ENCODE assay signal across 24 cellular contexts in genomic region chr1:159825564-159825963, GRCh38. TPM values are rescaled to one million over a fixed set of nuclear protein-coding genes. Genes with fewer than 3 reads are reported as not detected.
DNase-seq lines count a peak whose midpoint lies in the region; TF ChIP-seq lines count a peak whose summit lies in the region.
"Had no signal": no experiment of that assay in that cellular context is flagged by ENCODE, and none has a peak within 500 bp of the region (broad histone marks: within the 10 kb centered on the region; RNA-seq: fewer than 3 reads in every experiment).

No MANE protein-coding gene starts in this region.

- H3K9me3 Mint-ChIP-seq in Caco-2 (ENCODE audit: unreplicated experiment), result no peaks in the 10 kb centered on the region
- H3K9me3 Mint-ChIP-seq in activated CD4-positive, alpha-beta memory T cell treated with anti-CD3 and anti-CD28 coated beads for 36 hours, result peaks cover 5% of the 10 kb centered on the region
- H3K9me3 Mint-ChIP-seq in nephron progenitor cell, result no peaks in the 10 kb centered on the region
- H3K9me3 Mint-ChIP-seq: activated B cell treated with CpG ODN at 0.5 μM for 24 hours, GM23338 had no signal

- peak overlapping the region in 2 of 11 experiments; percentile 60 to 63; a peak in 4 of 22 replicates for H3K9ac ChIP-seq in BLaER1 treated with 17β-estradiol and CSF1 and Interleukin-3, amounts not matched to agents 10 nM and 100 nM

- H3K27ac Mint-ChIP-seq in Caco-2 (ENCODE audit: unreplicated experiment) (peak overlapping the region; percentile 19), nephron progenitor cell (no peak overlapping the region)
- peak overlapping the region; percentile 13 for H3K27ac Mint-ChIP-seq in activated CD4-positive, alpha-beta memory T cell treated with anti-CD3 and anti-CD28 coated beads for 36 hours
- H3K27ac Mint-ChIP-seq: activated B cell treated with CpG ODN at 0.5 μM for 24 hours, GM23338 had no signal

- intact Hi-C loops in Caco-2 (cut with micrococcal nuclease; ENCODE audit: unreplicated experiment), result no loop called here
- intact Hi-C loops in activated CD4-positive, alpha-beta memory T cell treated with anti-CD3 and anti-CD28 coated beads for 36 hours (cut with micrococcal nuclease), result no loop called here

- peaks cover 5 to 96% (median 42%) of the 10 kb centered on the region in 10 experiments; a peak in 18 of 20 replicates for H3K4me1 ChIP-seq in BLaER1 treated with 17β-estradiol and CSF1 and Interleukin-3, amounts not matched to agents 10 nM and 100 nM
- peaks cover 5% of the 10 kb centered on the region for H3K4me1 ChIP-seq in Caco-2

- DNase-seq in Caco-2 (no peak), islet precursor cell (peak; percentile 66), nephron progenitor cell (no peak), NCI-H748 (lab: John Stamatoyannopoulos, UW; ENCODE audit: unreplicated experiment) (no peak), superior temporal gyrus (ENCODE audit: extremely low spot score) (no peak)
- DNase-seq in activated CD4-positive, alpha-beta memory T cell treated with anti-CD3 and anti-CD28 coated beads for 36 hours, result no peak
- DNase-seq in activated CD4-positive, CD25-positive, alpha-beta regulatory T cell treated with anti-CD3 and anti-CD28 coated beads, Interleukin-2, amount 50 U/mL, for 72 hours, result no peak
- DNase-seq: activated B cell treated with CpG ODN at 0.5 μM for 24 hours; activated effector memory CD4-positive, alpha-beta T cell treated with Interleukin-2 at 50 U/mL for 16 hours; aorta; midbrain; NCI-H1417 treated with DMSO at 0.1 percent for 48 hours; NCI-H2171; NCI-H748 treated with DMSO at 0.1 percent for 48 hours; PC-3; SIG-M5 had no signal

- H4K20me1 ChIP-seq in BLaER1 treated with 17β-estradiol and CSF1 and Interleukin-3, amounts not matched to agents 10 nM and 100 nM, result peaks cover 0 to 14% (median 0%) of the 10 kb centered on the region in 11 experiments; a peak in 2 of 22 replicates

- H3K36me3 Mint-ChIP-seq in Caco-2 (ENCODE audit: insufficient read depth, unreplicated experiment) (no peaks in the 10 kb centered on the region), nephron progenitor cell (ENCODE audit: low read depth) (no peaks in the 10 kb centered on the region)
- H3K36me3 Mint-ChIP-seq in activated CD4-positive, alpha-beta memory T cell treated with anti-CD3 and anti-CD28 coated beads for 36 hours, result peaks cover 6% of the 10 kb centered on the region

- no peaks in the 10 kb centered on the region for H3K9me3 ChIP-seq in BLaER1 treated with 17β-estradiol and CSF1 and Interleukin-3, amounts not matched to agents 10 nM and 100 nM (replicated peaks in 1 of 11)
- no peaks in the 10 kb centered on the region for H3K9me3 ChIP-seq in Caco-2
- H3K9me3 ChIP-seq: thoracic aorta had no signal

- peak overlapping the region in 4 of 11 experiments; percentile 17 to 78 (median 46); a peak in 7 of 22 replicates for H3K27ac ChIP-seq in BLaER1 treated with 17β-estradiol and CSF1 and Interleukin-3, amounts not matched to agents 10 nM and 100 nM
- H3K27ac ChIP-seq: thoracic aorta had no signal

- no peaks in the 10 kb centered on the region for H3K27me3 ChIP-seq in BLaER1 treated with 17β-estradiol and CSF1 and Interleukin-3, amounts not matched to agents 10 nM and 100 nM
- no peaks in the 10 kb centered on the region for H3K27me3 ChIP-seq in Caco-2 (replicated peaks; ENCODE audit: control insufficient read depth, insufficient read depth, low read length)

- H3K27me3 Mint-ChIP-seq in Caco-2 (ENCODE audit: insufficient read depth, unreplicated experiment) (no peaks in the 10 kb centered on the region), nephron progenitor cell (ENCODE audit: low read depth, poor library complexity) (peaks cover 67% of the 10 kb centered on the region)
- no peaks in the 10 kb centered on the region for H3K27me3 Mint-ChIP-seq in activated CD4-positive, alpha-beta memory T cell treated with anti-CD3 and anti-CD28 coated beads for 36 hours

- BruUV-seq in Caco-2 (replicated peaks; lab: Mats Ljungman, UMichigan), result no TSS peak

- CTCF ChIA-PET in Caco-2 (lab: Charles Lee), result interaction anchor here (0.7 to 1.0 kb wide), 2 partner anchors 27 to 45 kb away, joined by 3 to 4 read pairs; partner anchors contain the start of gene DUSP23
- CTCF ChIA-PET in activated CD4-positive, alpha-beta memory T cell treated with anti-CD3 and anti-CD28 coated beads for 36 hours (lab: Charles Lee), result no interaction called here

- H3K4me3 Mint-ChIP-seq in Caco-2 (ENCODE audit: unreplicated experiment) (no peak overlapping the region), nephron progenitor cell (no peak overlapping the region)
- H3K4me3 Mint-ChIP-seq in activated CD4-positive, alpha-beta memory T cell treated with anti-CD3 and anti-CD28 coated beads for 36 hours, result no peak overlapping the region
- H3K4me3 Mint-ChIP-seq: activated B cell treated with CpG ODN at 0.5 μM for 24 hours, GM23338 had no signal

- peak overlapping the region in 9 of 11 experiments; percentile 8 to 98 (median 60); a peak in 17 of 22 replicates for H3K4me2 ChIP-seq in BLaER1 treated with 17β-estradiol and CSF1 and Interleukin-3, amounts not matched to agents 10 nM and 100 nM
- H3K4me2 ChIP-seq: GM23338 had no signal

- TF ChIP-seq CTCF in Caco-2 (IDR thresholded peaks at IDR 0.05; ENCODE audit: insufficient read depth in 1 of 2, low read depth in 1 of 2, low read length in 1 of 2, severe bottlenecking in 1 of 2, unreplicated experiment in 1 of 2), result no peak
- no peak for TF ChIP-seq CTCF in nephron progenitor cell (IDR thresholded peaks at IDR 0.05)

- H3K4me3 ChIP-seq in BLaER1 treated with 17β-estradiol and CSF1 and Interleukin-3, amounts not matched to agents 10 nM and 100 nM, result peak overlapping the region in 3 of 10 experiments; percentile 57 to 71 (median 65); a peak in 6 of 20 replicates
- no peak overlapping the region for H3K4me3 ChIP-seq in Caco-2 (ENCODE audit: low read depth, low read length)
- H3K4me3 ChIP-seq: GM23338, thoracic aorta had no signal

- POLR2A ChIA-PET in Caco-2 (lab: Charles Lee), result no interaction called here
- POLR2A ChIA-PET in activated CD4-positive, alpha-beta memory T cell treated with anti-CD3 and anti-CD28 coated beads for 36 hours (lab: Charles Lee), result no interaction called here

- H3K4me1 Mint-ChIP-seq in Caco-2 (ENCODE audit: low read depth, unreplicated experiment), result peaks cover 15% of the 10 kb centered on the region
- H3K4me1 Mint-ChIP-seq in activated CD4-positive, alpha-beta memory T cell treated with anti-CD3 and anti-CD28 coated beads for 36 hours (ENCODE audit: low read depth), result peaks cover 42% of the 10 kb centered on the region
- peaks cover 22% of the 10 kb centered on the region for H3K4me1 Mint-ChIP-seq in nephron progenitor cell

- H3K36me3 ChIP-seq in BLaER1 treated with 17β-estradiol and CSF1 and Interleukin-3, amounts not matched to agents 10 nM and 100 nM, result peaks cover 0 to 21% (median 0%) of the 10 kb centered on the region in 11 experiments; a peak in 4 of 22 replicates
- no peaks in the 10 kb centered on the region for H3K36me3 ChIP-seq in Caco-2 (ENCODE audit: control insufficient read depth, insufficient read depth, low read length)
- H3K36me3 ChIP-seq: thoracic aorta had no signal

RNA-seq across cellular contexts. Expression of gene SLAMF8, which starts 1.1 kb away (rescaled TPM):
- total RNA-seq in Caco-2 (2022), result not detected in 2 replicates
- under 1 TPM; 0.53 to 0.55 TPM for total RNA-seq in activated CD4-positive, alpha-beta memory T cell treated with anti-CD3 and anti-CD28 coated beads for 36 hours
- total RNA-seq: GM23338, LHCN-M2, PC-3 had no signal

RNA-seq across cellular contexts. Expression of gene FCRL6, which starts 23.4 kb away (rescaled TPM):
- total RNA-seq in Caco-2 (2022), result not detected in 2 replicates
- not detected for total RNA-seq in activated CD4-positive, alpha-beta memory T cell treated with anti-CD3 and anti-CD28 coated beads for 36 hours
- total RNA-seq: activated B cell treated with CpG ODN at 0.5 μM for 24 hours; GM23338; LHCN-M2; PC-3; T-helper 2 cell treated with Interferon-gamma antibody and Interleukin-4, amounts not matched to agents 100 ng/mL and 5 ng/mL, for 36 hours; thoracic aorta had no signal

RNA-seq across cellular contexts. Expression of gene VSIG8, which starts 36.9 kb away (rescaled TPM):
- not detected in 2 replicates for total RNA-seq in Caco-2 (2022)
- total RNA-seq in activated CD4-positive, alpha-beta memory T cell treated with anti-CD3 and anti-CD28 coated beads for 36 hours, result not detected
- total RNA-seq: activated B cell treated with CpG ODN at 0.5 μM for 24 hours; GM23338; left lobe of liver; LHCN-M2; renal cortical epithelial cell; T-helper 2 cell treated with Interferon-gamma antibody and Interleukin-4, amounts not matched to agents 100 ng/mL and 5 ng/mL, for 36 hours; thoracic aorta had no signal

RNA-seq across cellular contexts. Expression of gene DUSP23, which starts 44.8 kb away (rescaled TPM):
- 40.5 and 44.5 TPM in 2 replicates for total RNA-seq in Caco-2 (2022)
- 10 to 100 TPM; 26.9 to 28.3 TPM for total RNA-seq in activated CD4-positive, alpha-beta memory T cell treated with anti-CD3 and anti-CD28 coated beads for 36 hours
- total RNA-seq: HT1080 had no signal
